ENCODE assay signal across 13 cellular contexts in genomic region chr20:33832113-33832853, GRCh38. TPM values are rescaled to one million over a fixed set of nuclear protein-coding genes. Genes with fewer than 3 reads are reported as not detected.
DNase-seq lines count a peak whose midpoint lies in the region; ATAC-seq and TF ChIP-seq lines count a peak whose summit lies in the region.
"Had no signal": no experiment of that assay in that cellular context is flagged by ENCODE, and none has a peak within 500 bp of the region (broad histone marks: within the 10 kb centered on the region; RNA-seq: fewer than 3 reads in every experiment).

No MANE protein-coding gene starts in this region.

- H3K36me3 ChIP-seq in colonic mucosa (no peaks in the 10 kb centered on the region), skeletal muscle satellite cell (ENCODE audit: insufficient read depth, low read length) (no peaks in the 10 kb centered on the region)

- H3K4me1 ChIP-seq in colonic mucosa, result peaks cover 33% of the 10 kb centered on the region
- H3K4me1 ChIP-seq in skeletal muscle satellite cell (ENCODE audit: control insufficient read depth, insufficient read depth, low read length), result peaks cover 37% of the 10 kb centered on the region

- no peaks in the 10 kb centered on the region for H3K27me3 ChIP-seq in colonic mucosa
- H3K27me3 ChIP-seq in skeletal muscle satellite cell (ENCODE audit: control insufficient read depth, insufficient read depth, low read length), result no peaks in the 10 kb centered on the region

- ATAC-seq in HG03045 (IDR thresholded peaks at IDR 0.05; ENCODE audit: unreplicated experiment), result no peak
- no peak for ATAC-seq in HG02759 (IDR thresholded peaks at IDR 0.05; ENCODE audit: unreplicated experiment)
- ATAC-seq in HG03139 (IDR thresholded peaks at IDR 0.05; ENCODE audit: unreplicated experiment), result no peak

- H3K4me2 ChIP-seq in skeletal muscle satellite cell (ENCODE audit: low read length), result peak overlapping the region; percentile 34

- no peak for TF ChIP-seq CTCF in colonic mucosa (IDR thresholded peaks at IDR 0.05)

- peak overlapping the region; percentile 12 to 41 for H3K9ac ChIP-seq in colonic mucosa (ENCODE audit: low read depth in 2 of 2, low read length in 2 of 2)
- no peak overlapping the region for H3K9ac ChIP-seq in skeletal muscle satellite cell (ENCODE audit: low read depth, low read length)

- DNase-seq in NCI-H446 (lab: John Stamatoyannopoulos, UW), result peak; percentile 68 to 86
- peak; percentile 77 for DNase-seq in colonic mucosa
- peak; percentile 54 for DNase-seq in left kidney (ENCODE audit: low read depth, low spot score)
- DNase-seq in NCI-H2081 treated with DMSO at 0.1 percent for 48 hours (lab: John Stamatoyannopoulos, UW), result no peak
- DNase-seq: activated CD4-positive, alpha-beta T cell treated with anti-CD3 and anti-CD28 coated beads, Interleukin-2, amount 10 ng/mL, durations not matched to agents 7 days and 5 days; COR-L47; erythroblast; NCI-H2081; SHP77 treated with DMSO at 0.1 percent for 48 hours had no signal

- peak overlapping the region; percentile 62 for H3K27ac ChIP-seq in colonic mucosa

- H3K4me3 ChIP-seq in colonic mucosa, result no peak overlapping the region
- H3K4me3 ChIP-seq in skeletal muscle satellite cell (ENCODE audit: low read length), result no peak overlapping the region

- intact Hi-C loops in colonic mucosa (cut with DNase I), result no loop called here

- H3K9me3 ChIP-seq in colonic mucosa (no peaks in the 10 kb centered on the region), skeletal muscle satellite cell (replicated peaks; ENCODE audit: low read length) (no peaks in the 10 kb centered on the region)

RNA-seq across cellular contexts. Expression of gene CHMP4B, which starts 21.1 kb away (rescaled TPM):
- 100 to 1,000 TPM; 165 to 227 TPM for total RNA-seq in colonic mucosa
- 22.8 and 23.8 TPM in 2 replicates for total RNA-seq in skeletal muscle satellite cell (2012; rRNA removed)
